Comparison of ENCODE assay signal across 18 cellular contexts in the genomic region with DNA sequence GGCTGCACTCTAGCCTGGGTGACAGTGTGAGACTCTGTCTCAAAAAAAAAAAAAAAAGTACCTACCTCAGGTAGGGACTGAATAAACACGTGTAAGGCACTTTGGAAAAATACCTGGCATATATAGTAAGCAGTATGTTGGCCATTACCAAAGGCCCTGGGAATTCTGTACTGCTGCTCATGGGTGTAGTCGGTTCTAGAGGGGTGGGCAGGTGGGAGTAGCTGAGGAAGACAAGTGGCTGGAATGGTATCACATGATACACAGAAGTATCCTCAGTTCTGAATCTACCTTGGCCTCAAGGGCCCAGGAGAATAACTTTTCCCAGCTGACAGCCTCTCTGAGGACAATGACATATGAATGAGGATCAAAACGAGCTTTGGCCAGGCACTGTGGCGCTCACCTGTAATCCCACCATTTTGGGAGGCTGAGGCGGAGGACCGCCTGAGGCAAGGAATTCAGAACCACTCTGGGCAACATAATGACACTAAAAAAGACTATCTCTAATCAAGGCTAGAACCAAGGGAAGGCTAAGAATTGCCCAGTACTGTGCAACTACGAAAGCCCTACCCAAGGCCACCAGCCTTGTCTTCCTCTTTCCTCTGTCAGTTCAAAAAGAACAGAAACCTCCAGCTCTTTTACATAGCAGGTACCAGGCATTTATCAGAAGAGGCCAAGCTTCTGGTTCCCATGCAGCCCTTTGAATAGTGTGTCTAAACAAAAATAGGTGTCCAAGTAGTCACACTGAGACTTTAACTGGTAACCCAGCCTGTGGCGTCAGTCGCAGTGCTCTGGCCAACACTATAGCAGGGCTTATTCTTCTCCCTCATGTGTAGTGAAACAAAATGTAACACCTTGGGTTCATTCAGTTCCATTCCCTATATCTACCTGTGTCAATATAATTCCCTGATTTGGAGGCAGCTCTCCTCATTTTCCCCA. TPM values are rescaled to one million over a fixed set of nuclear protein-coding genes. Genes with fewer than 3 reads are reported as not detected.
A peak's percentile ranks its signal among the peaks of the same experiment; 100 is the strongest.
DNase-seq lines count a peak whose midpoint lies in the region; ATAC-seq and TF ChIP-seq lines count a peak whose summit lies in the region.
"Had no signal": no experiment of that assay in that cellular context is flagged by ENCODE, and none has a peak within 500 bp of the region (broad histone marks: within the 10 kb centered on the region; RNA-seq: fewer than 3 reads in every experiment).

No MANE protein-coding gene starts in this region.

- no CpG with 5 or more reads among the region's 9 CpGs for WGBS in IMR-90 (ENCODE audit: extremely low coverage in 2 of 2, insufficient read length in 1 of 2), 2 experiments
- 57 to 64% methylated on average over 9 of the region's 9 CpGs for WGBS in thyroid gland, 2 donors

- H3K9me3 ChIP-seq in IMR-90 (ENCODE audit: control insufficient read depth, insufficient read depth, low read length) = no peaks in the 10 kb centered on the region
- H3K9me3 ChIP-seq in T-helper 17 cell (ENCODE audit: control insufficient read depth, low read length, poor library complexity, severe bottlenecking) = no peaks in the 10 kb centered on the region
- no peaks in the 10 kb centered on the region for H3K9me3 ChIP-seq in lower lobe of right lung
- no peaks in the 10 kb centered on the region for H3K9me3 ChIP-seq in thyroid gland
- H3K9me3 ChIP-seq: BLaER1 treated with 17β-estradiol and CSF1 and Interleukin-3, amounts not matched to agents 10 nM and 100 nM; SJSA1; tibial artery had no signal

- H2AK5ac ChIP-seq in IMR-90 (ENCODE audit: low read depth, low read length) = no peak overlapping the region

- POLR2A ChIA-PET in IMR-90 (lab: Charles Lee; ENCODE audit: unreplicated experiment) = no interaction called here

- H3K4ac ChIP-seq in IMR-90 (ENCODE audit: low read depth, low read length) = no peak overlapping the region

- DNase-seq in IMR-90 (no peak), T-helper 17 cell (no peak), lower lobe of right lung (no peak), LoVo (ENCODE audit: low spot score) (no peak), thyroid gland (no peak)
- DNase-seq: activated CD4-positive, alpha-beta T cell treated with anti-CD3 and anti-CD28 coated beads for 36 hours; activated naive CD8-positive, alpha-beta T cell treated with anti-CD3 and anti-CD28 coated beads, Interleukin-2, amount 10 ng/mL, durations not matched to agents 7 days and 5 days; central memory CD4-positive, alpha-beta T cell; DMS 273 treated with DMSO at 0.1 percent for 48 hours; endodermal cell; KBM-7; kidney glomerular epithelial cell; stimulated activated CD4-positive, alpha-beta T cell treated with anti-CD3 and anti-CD28 coated beads, Interleukin-4, amount 100 ng/mL, for 4 hours; T-helper 9 cell; tibial artery had no signal

- H3K56ac ChIP-seq in IMR-90 (ENCODE audit: extremely low read depth, insufficient read depth, low read length) = no peak overlapping the region

- peaks cover 5% of the 10 kb centered on the region for H3K36me3 Mint-ChIP-seq in T-helper 17 cell (ENCODE audit: low read depth)

- peak overlapping the region; percentile 69 for H2AK9ac ChIP-seq in IMR-90 (replicated peaks; ENCODE audit: low read depth, low read length, poor library complexity)

- H2AFZ ChIP-seq in IMR-90 (replicated peaks; ENCODE audit: low read length, poor library complexity) = no peak overlapping the region

- H4K8ac ChIP-seq in IMR-90 (ENCODE audit: low read depth in 2 of 2, low read length in 2 of 2) = no peak overlapping the region

- in situ Hi-C loops in IMR-90 (cut with MboI; ENCODE audit: low sequenced_read_pairs) = no loop called here

- H3K23ac ChIP-seq in IMR-90 (ENCODE audit: low read depth, low read length) = no peak overlapping the region

- H3K27me3 Mint-ChIP-seq in T-helper 17 cell = no peaks in the 10 kb centered on the region
- H3K27me3 Mint-ChIP-seq: activated CD4-positive, alpha-beta T cell treated with anti-CD3 and anti-CD28 coated beads for 36 hours; activated naive CD8-positive, alpha-beta T cell treated with anti-CD3 and anti-CD28 coated beads, Interleukin-2, amount 10 ng/mL, durations not matched to agents 7 days and 5 days had no signal

- H3K4me3 Mint-ChIP-seq in T-helper 17 cell = no peak overlapping the region
- H3K4me3 Mint-ChIP-seq: activated CD4-positive, alpha-beta T cell treated with anti-CD3 and anti-CD28 coated beads for 36 hours; activated naive CD8-positive, alpha-beta T cell treated with anti-CD3 and anti-CD28 coated beads, Interleukin-2, amount 10 ng/mL, durations not matched to agents 7 days and 5 days; endodermal cell had no signal

- no peak overlapping the region for H2BK20ac ChIP-seq in IMR-90 (ENCODE audit: low read depth, low read length)

- CTCF ChIA-PET in IMR-90 (lab: Yijun Ruan, JAX) = no interaction called here

- H4K20me1 ChIP-seq in IMR-90 (ENCODE audit: insufficient read depth, low read length) = peaks cover 36% of the 10 kb centered on the region

- peaks cover 20% of the 10 kb centered on the region for H3K9me1 ChIP-seq in IMR-90 (ENCODE audit: insufficient read depth, low read length)

- H3K4me2 ChIP-seq in IMR-90 (ENCODE audit: low read depth, low read length) = no peak overlapping the region
- H3K4me2 ChIP-seq: BLaER1 treated with 17β-estradiol and CSF1 and Interleukin-3, amounts not matched to agents 10 nM and 100 nM had no signal

- H3K4me1 Mint-ChIP-seq in T-helper 17 cell = peaks cover 10% of the 10 kb centered on the region

- no TSS peak for BruUV-seq in IMR-90 (replicated peaks; lab: Mats Ljungman, UMichigan)

- intact Hi-C loops in IMR-90 (cut with micrococcal nuclease) (loop anchor here (5.0 kb wide), 1 partner anchor 177 kb away; the partner anchor contains the start of genes GPBP1L1 and TMEM69), lower lobe of right lung (cut with DNase I) (loop anchor here (5.0 kb wide), 1 partner anchor 62 kb away; no protein-coding TSS in a partner anchor), thyroid gland (cut with DNase I) (loop anchor here (5.0 kb wide), 1 partner anchor 57 kb away; no protein-coding TSS in a partner anchor)

- ATAC-seq in IMR-90 (ENCODE audit: low read depth) (no peak), T-helper 17 cell (no peak), lower lobe of right lung (peak; percentile 9 to 66), HG03460 (IDR thresholded peaks at IDR 0.05; ENCODE audit: unreplicated experiment) (no peak)
- ATAC-seq: activated CD4-positive, alpha-beta T cell treated with anti-CD3 and anti-CD28 coated beads for 36 hours had no signal

- H2BK15ac ChIP-seq in IMR-90 (ENCODE audit: low read depth, low read length) = no peak overlapping the region

- dilution Hi-C loops in IMR-90 (cut with HindIII; ENCODE audit: low sequenced_read_pairs, unreplicated experiment) = no loop called here

- no peak for TF ChIP-seq RAD21 in IMR-90 (IDR thresholded peaks at IDR 0.05; ENCODE audit: low read length)

- H3K36me3 ChIP-seq in IMR-90 (ENCODE audit: control insufficient read depth, insufficient read depth, low read length) = peaks cover 45% of the 10 kb centered on the region
- peaks cover 73% of the 10 kb centered on the region for H3K36me3 ChIP-seq in lower lobe of right lung
- H3K36me3 ChIP-seq in thyroid gland = peaks cover 46 to 59% of the 10 kb centered on the region in 2 donors

- H3K18ac ChIP-seq in IMR-90 (ENCODE audit: low read depth, low read length) = no peak overlapping the region

- H3K4me3 ChIP-seq in IMR-90 (ENCODE audit: insufficient read depth, low read depth, low read length) = no peak overlapping the region
- no peak overlapping the region for H3K4me3 ChIP-seq in lower lobe of right lung
- H3K4me3 ChIP-seq in thyroid gland (replicated peaks in 1 of 3) = no peak overlapping the region
- H3K4me3 ChIP-seq: BLaER1 treated with 17β-estradiol and CSF1 and Interleukin-3, amounts not matched to agents 10 nM and 100 nM; SJSA1; tibial artery had no signal

- H2BK5ac ChIP-seq in IMR-90 (ENCODE audit: low read depth, low read length, poor library complexity, severe bottlenecking) = no peak overlapping the region

- H3K27me3 ChIP-seq in IMR-90 (ENCODE audit: control insufficient read depth, insufficient read depth, low read length) (no peaks in the 10 kb centered on the region), lower lobe of right lung (ENCODE audit: low read depth) (no peaks in the 10 kb centered on the region), thyroid gland (no peaks in the 10 kb centered on the region)
- H3K27me3 ChIP-seq: BLaER1 treated with 17β-estradiol and CSF1 and Interleukin-3, amounts not matched to agents 10 nM and 100 nM; SJSA1; tibial artery had no signal

- no peak overlapping the region for H3K27ac ChIP-seq in IMR-90 (ENCODE audit: insufficient read depth, low read length)
- H3K27ac ChIP-seq in lower lobe of right lung = no peak overlapping the region
- no peak overlapping the region for H3K27ac ChIP-seq in thyroid gland
- H3K27ac ChIP-seq: BLaER1 treated with 17β-estradiol and CSF1 and Interleukin-3, amounts not matched to agents 10 nM and 100 nM; SJSA1; tibial artery had no signal

- TF ChIP-seq POLR2A in IMR-90 (IDR thresholded peaks at IDR 0.05; ENCODE audit: low read depth, low read length) = no peak
- TF ChIP-seq POLR2A in thyroid gland (IDR thresholded peaks at IDR 0.05) = no peak

- no peak overlapping the region for H3K14ac ChIP-seq in IMR-90 (replicated peaks; ENCODE audit: low read depth, low read length)

- H4K5ac ChIP-seq in IMR-90 (ENCODE audit: low read depth, low read length) = no peak overlapping the region

- peaks cover 11% of the 10 kb centered on the region for H3K4me1 ChIP-seq in IMR-90 (ENCODE audit: control insufficient read depth, insufficient read depth, low read length)
- peaks cover 16% of the 10 kb centered on the region for H3K4me1 ChIP-seq in lower lobe of right lung
- H3K4me1 ChIP-seq in thyroid gland = peaks cover 0 to 13% of the 10 kb centered on the region in 2 donors
- H3K4me1 ChIP-seq: SJSA1, tibial artery had no signal

- no peak overlapping the region for H3K9ac ChIP-seq in IMR-90 (ENCODE audit: low read depth, low read length)

- peaks cover 0 to 44% of the 10 kb centered on the region in 2 experiments; a peak in 3 of 4 replicates for H3K79me1 ChIP-seq in IMR-90 (ENCODE audit: low read depth in 1 of 2, low read length in 2 of 2)

- no peak overlapping the region for H4K91ac ChIP-seq in IMR-90 (ENCODE audit: insufficient read depth, low read depth, low read length)

- TF ChIP-seq CTCF in IMR-90 (conservative IDR thresholded peaks at IDR 0.05; ENCODE audit: low read depth, low read length) = no peak
- no peak for TF ChIP-seq CTCF in lower lobe of right lung (IDR thresholded peaks at IDR 0.05)
- no peak for TF ChIP-seq CTCF in thyroid gland (IDR thresholded peaks at IDR 0.05)

- H3K27ac Mint-ChIP-seq in T-helper 17 cell = peak overlapping the region; percentile 14
- H3K27ac Mint-ChIP-seq: activated CD4-positive, alpha-beta T cell treated with anti-CD3 and anti-CD28 coated beads for 36 hours had no signal

- no peak overlapping the region for H2BK120ac ChIP-seq in IMR-90 (ENCODE audit: low read depth, low read length)

RNA-seq across cellular contexts. Expression of gene MMACHC, which starts 10.2 kb away (rescaled TPM):
- 5.2 and 6.4 TPM in 2 replicates for total RNA-seq in IMR-90 (2012; rRNA removed)
- 2.8 and 4.1 TPM in 2 replicates for polyA plus RNA-seq in IMR-90 (2012; rRNA removed)
- polyA plus RNA-seq in IMR-90 (2012; cell fraction: cytosol; rRNA removed) = 3.2 and 3.3 TPM in 2 replicates
- 1.3 and 2.0 TPM in 2 replicates for polyA plus RNA-seq in IMR-90 (2012; cell fraction: nucleus; rRNA removed; ENCODE audit: low replicate concordance)
- 1 to 10 TPM in 1 of 2 donors, under 1 TPM in 1; 0.68 to 2.2 TPM for total RNA-seq in T-helper 17 cell
- total RNA-seq in lower lobe of right lung = 5.9 TPM
- 1 to 10 TPM; 1.3 to 5.9 (median 5.0) TPM for total RNA-seq in thyroid gland

RNA-seq across cellular contexts. Expression of gene CCDC163, which starts 10.4 kb away (rescaled TPM):
- total RNA-seq in IMR-90 (2012; rRNA removed) (0.28 and 0.54 TPM in 2 replicates), T-helper 17 cell (under 1 TPM; 0.63 to 0.99 TPM), lower lobe of right lung (0.77 TPM), thyroid gland (1 to 10 TPM in 2 of 4 donors, under 1 TPM in 2; 0.40 to 1.7 (median 1.0) TPM)
- polyA plus RNA-seq in IMR-90 (2012; rRNA removed) = 0.89 and 1.0 TPM in 2 replicates
- polyA plus RNA-seq in IMR-90 (2012; cell fraction: cytosol; rRNA removed) = 0.75 and 1.0 TPM in 2 replicates
- polyA plus RNA-seq in IMR-90 (2012; cell fraction: nucleus; rRNA removed; ENCODE audit: low replicate concordance) = 0.99 and 1.0 TPM in 2 replicates

RNA-seq across cellular contexts. Expression of gene PRDX1, which starts 11.4 kb away (rescaled TPM):
- total RNA-seq in IMR-90 (2012; rRNA removed) = 875 and 883 TPM in 2 replicates
- 530 and 612 TPM in 2 replicates for polyA plus RNA-seq in IMR-90 (2012; rRNA removed)
- polyA plus RNA-seq in IMR-90 (2012; cell fraction: cytosol; rRNA removed) = 215 and 360 TPM in 2 replicates
- 38.8 and 276 TPM in 2 replicates for polyA plus RNA-seq in IMR-90 (2012; cell fraction: nucleus; rRNA removed; ENCODE audit: low replicate concordance)
- 10 to 100 TPM; 55.0 to 69.2 TPM for total RNA-seq in T-helper 17 cell
- total RNA-seq in lower lobe of right lung = 417 TPM
- 1,000 to 10,000 TPM in 2 of 4 donors, 100 to 1,000 TPM in 2; 872 to 1,202 (median 1,015) TPM for total RNA-seq in thyroid gland

RNA-seq across cellular contexts. Expression of gene TESK2, which starts 19.3 kb away (rescaled TPM):
- total RNA-seq in IMR-90 (2012; rRNA removed) (0.83 and 0.90 TPM in 2 replicates), T-helper 17 cell (1 to 10 TPM; 4.9 to 6.5 TPM), lower lobe of right lung (8.2 TPM), thyroid gland (1 to 10 TPM; 4.8 to 5.7 (median 5.5) TPM)
- 1.1 and 1.3 TPM in 2 replicates for polyA plus RNA-seq in IMR-90 (2012; rRNA removed)
- polyA plus RNA-seq in IMR-90 (2012; cell fraction: cytosol; rRNA removed) = 0.62 and 1.1 TPM in 2 replicates
- polyA plus RNA-seq in IMR-90 (2012; cell fraction: nucleus; rRNA removed; ENCODE audit: low replicate concordance) = 2.0 and 2.1 TPM in 2 replicates

RNA-seq across cellular contexts. Expression of gene AKR1A1, which starts 40.3 kb away (rescaled TPM):
- 122 and 151 TPM in 2 replicates for total RNA-seq in IMR-90 (2012; rRNA removed)
- polyA plus RNA-seq in IMR-90 (2012; rRNA removed) = 141 and 144 TPM in 2 replicates
- polyA plus RNA-seq in IMR-90 (2012; cell fraction: cytosol; rRNA removed) = 162 and 164 TPM in 2 replicates
- 137 and 158 TPM in 2 replicates for polyA plus RNA-seq in IMR-90 (2012; cell fraction: nucleus; rRNA removed; ENCODE audit: low replicate concordance)
- 10 to 100 TPM; 44.0 to 57.0 TPM for total RNA-seq in T-helper 17 cell
- total RNA-seq in lower lobe of right lung = 203 TPM
- 100 to 1,000 TPM in 3 of 4 donors, 10 to 100 TPM in 1; 67.5 to 143 (median 127) TPM for total RNA-seq in thyroid gland

Comparison
In these comparisons a context has a peak if more than half of its experiments do, and no peak if none do; other contexts are left out.
1. ATAC-seq: peak in lower lobe of right lung (2 of 2); none in IMR-90 (single experiment), T-helper 17 cell (single experiment) and HG03460 (single experiment).